In the genomic region with DNA sequence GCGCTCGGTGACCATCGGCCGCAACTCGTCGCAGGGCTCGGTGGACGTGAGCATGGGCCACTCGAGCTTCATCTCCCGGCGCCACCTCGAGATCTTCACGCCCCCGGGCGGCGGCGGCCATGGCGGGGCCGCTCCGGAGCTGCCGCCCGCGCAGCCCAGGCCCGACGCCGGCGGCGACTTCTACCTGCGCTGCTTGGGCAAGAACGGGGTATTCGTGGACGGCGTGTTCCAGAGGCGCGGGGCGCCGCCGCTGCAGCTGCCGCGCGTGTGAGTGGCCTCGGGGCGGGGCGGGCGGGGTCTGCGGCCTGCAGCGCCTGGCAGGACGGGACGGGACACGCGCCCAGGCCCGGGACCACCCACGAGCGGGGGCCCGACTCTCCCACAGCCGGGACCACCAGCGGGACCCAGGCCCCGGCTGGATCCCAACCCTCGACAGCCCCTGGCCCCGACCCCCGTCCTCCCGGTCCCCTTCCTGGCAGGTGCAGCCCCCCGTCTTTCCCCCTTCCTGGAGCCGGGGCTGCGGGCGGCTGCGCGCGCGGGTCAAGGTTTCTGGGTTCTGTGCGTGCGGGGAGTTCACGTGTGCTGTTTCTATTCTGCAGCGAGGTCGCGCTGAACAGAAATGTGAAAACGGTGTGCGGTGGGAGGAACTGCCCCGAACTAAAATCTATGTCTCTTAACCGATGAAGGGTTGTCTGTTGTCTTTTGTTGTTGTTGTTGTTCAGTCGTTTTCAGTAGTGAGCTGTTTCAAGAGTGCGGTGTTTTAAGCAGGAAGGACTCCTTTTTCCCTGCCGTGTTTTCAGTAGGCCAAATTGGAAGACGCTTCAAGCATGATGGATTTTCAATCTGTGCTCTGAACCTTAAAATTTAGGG, we compare ENCODE assay signal across 8 cellular contexts. TPM values are rescaled to one million over a fixed set of nuclear protein-coding genes. Genes with fewer than 3 reads are reported as not detected.
DNase-seq lines count a peak whose midpoint lies in the region; ATAC-seq and TF ChIP-seq lines count a peak whose summit lies in the region.

No MANE protein-coding gene starts in this region.

- no peak for TF ChIP-seq EP300 in ovary (IDR thresholded peaks at IDR 0.05)

- peak overlapping the region; percentile 93 for H3K4me3 Mint-ChIP-seq in activated T-helper 2 cell treated with anti-CD3 and anti-CD28 coated beads, Interferon-gamma antibody, Interleukin-2, Interleukin-4, amounts not matched to agents 10 μg/mL and 5 μg/mL and 100 μg/mL, durations not matched to agents 14 hours and 24 hours and 36 hours (ENCODE audit: low read depth)

- TF ChIP-seq POLR2A in ovary (IDR thresholded peaks at IDR 0.05): no peak

- ATAC-seq in GM18907 (IDR thresholded peaks at IDR 0.05; ENCODE audit: unreplicated experiment): peak; percentile 17

- TF ChIP-seq CTCF in AG04450 (IDR thresholded peaks at IDR 0.05; ENCODE audit: low read depth, low read length) (no peak), ovary (IDR thresholded peaks at IDR 0.05) (no peak)

- peaks cover 28% of the 10 kb centered on the region for H3K36me3 Mint-ChIP-seq in activated T-helper 2 cell treated with anti-CD3 and anti-CD28 coated beads, Interferon-gamma antibody, Interleukin-2, Interleukin-4, amounts not matched to agents 10 μg/mL and 5 μg/mL and 100 μg/mL, durations not matched to agents 14 hours and 24 hours and 36 hours (ENCODE audit: low read depth)

- no peaks in the 10 kb centered on the region for H3K9me3 Mint-ChIP-seq in activated T-helper 2 cell treated with anti-CD3 and anti-CD28 coated beads, Interferon-gamma antibody, Interleukin-2, Interleukin-4, amounts not matched to agents 10 μg/mL and 5 μg/mL and 100 μg/mL, durations not matched to agents 14 hours and 24 hours and 36 hours

- H3K27me3 Mint-ChIP-seq in activated T-helper 2 cell treated with anti-CD3 and anti-CD28 coated beads, Interferon-gamma antibody, Interleukin-2, Interleukin-4, amounts not matched to agents 10 μg/mL and 5 μg/mL and 100 μg/mL, durations not matched to agents 14 hours and 24 hours and 36 hours (ENCODE audit: low read depth): no peaks in the 10 kb centered on the region

- CTCF ChIA-PET in AG04450 (lab: Charles Lee): interaction anchor here (1.7 kb wide), 1 partner anchor 31 kb away, joined by 6 read pairs; no protein-coding TSS in a partner anchor

- H3K27ac ChIP-seq in AG04450 (ENCODE audit: low read depth, low read length) (no peak overlapping the region), ovary (peak overlapping the region; percentile 57 to 95)

- POLR2A ChIA-PET in AG04450 (lab: Yijun Ruan, JAX): interaction anchor here (0.5 to 1.7 kb wide), 5 partner anchors 12 to 78 kb away, joined by 3 to 9 read pairs (median 6); no protein-coding TSS in a partner anchor

- H3K27me3 ChIP-seq in AG04450 (ENCODE audit: control insufficient read depth, insufficient read depth, low read length) (no peaks in the 10 kb centered on the region), ovary (no peaks in the 10 kb centered on the region)

- H3K4me3 ChIP-seq in AG04450 (ENCODE audit: low read depth, low read length) (peak overlapping the region; percentile 68), ovary (peak overlapping the region; percentile 73)

- peak overlapping the region; percentile 95 for H3K27ac Mint-ChIP-seq in activated T-helper 2 cell treated with anti-CD3 and anti-CD28 coated beads, Interferon-gamma antibody, Interleukin-2, Interleukin-4, amounts not matched to agents 10 μg/mL and 5 μg/mL and 100 μg/mL, durations not matched to agents 14 hours and 24 hours and 36 hours

- WGBS in ovary, 3 donors: 0 to 1% (median 0%) methylated on average over 63 to 84 of the region's 84 CpGs

- intact Hi-C loops in activated T-helper 2 cell treated with anti-CD3 and anti-CD28 coated beads, Interferon-gamma antibody, Interleukin-2, Interleukin-4, amounts not matched to agents 10 μg/mL and 5 μg/mL and 100 μg/mL, durations not matched to agents 14 hours and 24 hours and 36 hours (cut with micrococcal nuclease): no loop called here
- intact Hi-C loops in ovary (cut with DNase I): no loop called here

- peaks cover 18% of the 10 kb centered on the region for H3K4me1 ChIP-seq in ovary (ENCODE audit: insufficient read depth)

- H3K4me1 Mint-ChIP-seq in activated T-helper 2 cell treated with anti-CD3 and anti-CD28 coated beads, Interferon-gamma antibody, Interleukin-2, Interleukin-4, amounts not matched to agents 10 μg/mL and 5 μg/mL and 100 μg/mL, durations not matched to agents 14 hours and 24 hours and 36 hours (ENCODE audit: low read depth): peaks cover 22% of the 10 kb centered on the region

- DNase-seq in AG04450 (ENCODE audit: low read depth, low spot score) (no peak), NCI-H69 (lab: John Stamatoyannopoulos, UW) (peak; percentile 70), foreskin melanocyte (peak; percentile 17), ovary (peak; percentile 42 to 68 (median 47)), NCI-H1436 treated with DMSO at 0.1 percent for 48 hours (lab: John Stamatoyannopoulos, UW) (no peak), putamen (ENCODE audit: low spot score) (no peak)
- peak; percentile 36 for DNase-seq in activated T-helper 2 cell treated with anti-CD3 and anti-CD28 coated beads, Interferon-gamma antibody, Interleukin-2, Interleukin-4, amounts not matched to agents 10 μg/mL and 5 μg/mL and 100 μg/mL, durations not matched to agents 14 hours and 24 hours and 36 hours (ENCODE audit: low spot score)

- H3K9me3 ChIP-seq in AG04450 (ENCODE audit: control insufficient read depth, insufficient read depth, low read length) (no peaks in the 10 kb centered on the region; the same call in 1 of the 2 replicates), ovary (no peaks in the 10 kb centered on the region)

- no peaks in the 10 kb centered on the region for H3K36me3 ChIP-seq in ovary

RNA-seq across cellular contexts. Expression of a gene that starts 0.7 kb away (rescaled TPM):
- polyA plus RNA-seq in AG04450 (2011; rRNA removed) (21.7 and 24.3 TPM in 2 replicates), ovary (10 to 100 TPM; 19.1 to 28.8 TPM)
- 46.9 and 56.0 TPM in 2 replicates for polyA minus RNA-seq in AG04450 (2011; rRNA and poly(A)+ RNA removed)
- 92.9 and 95.2 TPM in 2 replicates for total RNA-seq in activated T-helper 2 cell treated with anti-CD3 and anti-CD28 coated beads, Interferon-gamma antibody, Interleukin-2, Interleukin-4, amounts not matched to agents 10 μg/mL and 5 μg/mL and 100 μg/mL, durations not matched to agents 14 hours and 24 hours and 36 hours
- 10 to 100 TPM; 27.2 to 67.6 (median 48.2) TPM for total RNA-seq in ovary

Comparison
In these comparisons a context has a peak if more than half of its experiments do, and no peak if none do; other contexts are left out.
1. DNase-seq: peak in NCI-H69 (single experiment), activated T-helper 2 cell treated with anti-CD3 and anti-CD28 coated beads, Interferon-gamma antibody, Interleukin-2, Interleukin-4, amounts not matched to agents 10 μg/mL and 5 μg/mL and 100 μg/mL, durations not matched to agents 14 hours and 24 hours and 36 hours (single experiment), foreskin melanocyte (single experiment) and ovary (5 of 5); none in AG04450 (single experiment), NCI-H1436 treated with DMSO at 0.1 percent for 48 hours (single experiment) and putamen (single experiment).